In genomic region chr21:31158789-31159581, GRCh38 we compare ENCODE assay signal across 10 cellular contexts.
DNase-seq lines count a peak whose midpoint lies in the region; ATAC-seq and TF ChIP-seq lines count a peak whose summit lies in the region.
"Had no signal": no experiment of that assay in that cellular context is flagged by ENCODE, and none has a peak within 500 bp of the region (broad histone marks: within the 10 kb centered on the region; RNA-seq: fewer than 3 reads in every experiment).

No MANE protein-coding gene starts in this region.

- H3K4me3 ChIP-seq in Loucy (ENCODE audit: low read length, poor library complexity, severe bottlenecking): peak overlapping the region; percentile 56
- no peak overlapping the region for H3K4me3 ChIP-seq in astrocyte of the spinal cord (ENCODE audit: low read depth, low read length)
- H3K4me3 ChIP-seq in mesodermal cell (ENCODE audit: extremely low read depth, insufficient read depth, low read length, poor library complexity, severe bottlenecking): peak overlapping the region; percentile 33
- H3K4me3 ChIP-seq in gastroesophageal sphincter: peak overlapping the region in 1 of 2 donors; percentile 21
- H3K4me3 ChIP-seq: pancreas had no signal

- no peaks in the 10 kb centered on the region for H3K27me3 ChIP-seq in Loucy (ENCODE audit: insufficient read depth, low read length, poor library complexity, severe bottlenecking)
- peaks cover 22% of the 10 kb centered on the region for H3K27me3 ChIP-seq in gastroesophageal sphincter
- H3K27me3 ChIP-seq: pancreas had no signal

- TF ChIP-seq EP300 in gastroesophageal sphincter (IDR thresholded peaks at IDR 0.05): no peak

- H3K27me3 Mint-ChIP-seq in CD14-positive monocyte (ENCODE audit: low read depth in 3 of 3): peaks cover 0 to 2% (median 0%) of the 10 kb centered on the region in 3 donors

- no peak for DNase-seq in CD14-positive monocyte (ENCODE audit: low spot score)
- DNase-seq in astrocyte of the spinal cord (ENCODE audit: low read depth, low spot score): peak; percentile 31
- DNase-seq: pancreas had no signal

- ATAC-seq in gastroesophageal sphincter (no peak), GM21381 (IDR thresholded peaks at IDR 0.05; ENCODE audit: unreplicated experiment) (no peak), GM19023 (IDR thresholded peaks at IDR 0.05; ENCODE audit: unreplicated experiment) (no peak), HG03565 (IDR thresholded peaks at IDR 0.05; ENCODE audit: unreplicated experiment) (no peak)

- no peak for TF ChIP-seq CTCF in CD14-positive monocyte (IDR thresholded peaks at IDR 0.05)
- no peak for TF ChIP-seq CTCF in Loucy (conservative IDR thresholded peaks at IDR 0.05; ENCODE audit: low read length)
- TF ChIP-seq CTCF in astrocyte of the spinal cord (IDR thresholded peaks at IDR 0.05; ENCODE audit: low read depth, low read length): no peak
- no peak for TF ChIP-seq CTCF in gastroesophageal sphincter (IDR thresholded peaks at IDR 0.05)

- H3K36me3 Mint-ChIP-seq in CD14-positive monocyte: peaks cover 28 to 54% of the 10 kb centered on the region in 2 donors
- H3K36me3 Mint-ChIP-seq: IgD-negative memory B cell had no signal

- no peak for TF ChIP-seq POLR2A in gastroesophageal sphincter (IDR thresholded peaks at IDR 0.05)

- no peaks in the 10 kb centered on the region for H3K9me2 ChIP-seq in Loucy (replicated peaks; ENCODE audit: low read depth, low read length)

- no peaks in the 10 kb centered on the region for H4K20me1 ChIP-seq in Loucy (ENCODE audit: insufficient read depth, low read length, poor library complexity, severe bottlenecking)

- H3K4me2 ChIP-seq in Loucy (ENCODE audit: low read depth, low read length, poor library complexity, severe bottlenecking): peak overlapping the region; percentile 66

- no peaks in the 10 kb centered on the region for H3K79me2 ChIP-seq in Loucy (ENCODE audit: insufficient read depth, low read length)

- H3K9me3 ChIP-seq in Loucy (ENCODE audit: insufficient read depth, low read depth, low read length) (peaks cover 8% of the 10 kb centered on the region; the same call in 1 of the 2 replicates), mesodermal cell (ENCODE audit: control insufficient read depth, low read length) (peaks cover 18% of the 10 kb centered on the region), gastroesophageal sphincter (peaks cover 0 to 44% (median 0%) of the 10 kb centered on the region in 3 donors)
- H3K9me3 ChIP-seq: pancreas had no signal

- WGBS in mesodermal cell (ENCODE audit: insufficient coverage in 2 of 2), 2 experiments: 76 to 81% methylated on average over 4 to 5 of the region's 8 CpGs
- WGBS in gastroesophageal sphincter (ENCODE audit: low coverage in 1 of 2), 2 donors: 62 to 80% methylated on average over 3 to 4 of the region's 8 CpGs

- no peak overlapping the region for H2AFZ ChIP-seq in Loucy (ENCODE audit: low read length)

- H3F3A ChIP-seq in Loucy (ENCODE audit: low read depth): peaks cover 9% of the 10 kb centered on the region; the same call in 1 of the 2 replicates

- H3K4me1 Mint-ChIP-seq in CD14-positive monocyte: peaks cover 30% of the 10 kb centered on the region

- H3K27ac ChIP-seq in mesodermal cell (ENCODE audit: low read depth, low read length, severe bottlenecking) (peak overlapping the region; percentile 60), gastroesophageal sphincter (peak overlapping the region in 2 of 4 donors; percentile 7 to 14)

- peak overlapping the region in 5 of 7 donors; percentile 0 to 66 (median 18) for H3K27ac Mint-ChIP-seq in CD14-positive monocyte
- H3K27ac Mint-ChIP-seq: IgD-negative memory B cell had no signal

- peak overlapping the region; percentile 53 for H3K9ac ChIP-seq in Loucy (ENCODE audit: low read depth, low read length, poor library complexity, severe bottlenecking)

- H3K4me3 Mint-ChIP-seq in CD14-positive monocyte: peak overlapping the region in 1 of 2 donors; percentile 55

- in situ Hi-C loops in astrocyte of the spinal cord (cut with HindIII; ENCODE audit: low sequenced_read_pairs): no loop called here

- H3K36me3 ChIP-seq in Loucy (ENCODE audit: insufficient read depth, low read length) (peaks cover 1% of the 10 kb centered on the region; the same call in 1 of the 2 replicates), mesodermal cell (ENCODE audit: control insufficient read depth, insufficient read depth, low read length) (peaks cover 20% of the 10 kb centered on the region), gastroesophageal sphincter (no peaks in the 10 kb centered on the region)
- H3K36me3 ChIP-seq: pancreas had no signal

- peaks cover 9 to 24% (median 17%) of the 10 kb centered on the region in 7 donors for H3K9me3 Mint-ChIP-seq in CD14-positive monocyte

- intact Hi-C loops in CD14-positive monocyte (cut with micrococcal nuclease): no loop called here

- peaks cover 39% of the 10 kb centered on the region for H3K4me1 ChIP-seq in Loucy (ENCODE audit: insufficient read depth, low read length, poor library complexity, severe bottlenecking)
- peaks cover 24% of the 10 kb centered on the region for H3K4me1 ChIP-seq in mesodermal cell (ENCODE audit: control insufficient read depth, insufficient read depth, low read length, poor library complexity, severe bottlenecking)
- no peaks in the 10 kb centered on the region for H3K4me1 ChIP-seq in gastroesophageal sphincter
- H3K4me1 ChIP-seq: pancreas had no signal
